In the genomic region with DNA sequence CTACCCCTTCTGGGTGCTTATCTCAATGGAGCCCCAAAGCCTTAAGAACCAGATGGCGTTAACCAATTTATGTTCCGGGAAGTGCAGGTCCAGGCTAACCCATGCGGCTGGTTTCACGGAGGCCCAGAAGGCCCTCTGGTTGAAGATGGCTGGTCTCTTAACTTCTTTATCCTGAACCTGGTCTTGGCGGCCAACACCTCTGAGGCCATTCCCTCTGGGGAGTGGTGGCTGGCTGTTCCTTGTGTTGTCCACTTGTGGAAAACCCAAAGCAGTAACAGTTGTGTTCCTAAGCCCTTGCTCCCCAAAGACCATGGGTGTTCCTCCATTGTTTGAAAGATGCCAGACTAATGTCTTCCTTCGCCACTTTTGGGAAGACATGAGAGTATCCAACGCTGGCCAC, we compare ENCODE assay signal across 9 cellular contexts. TPM values are rescaled to one million over a fixed set of nuclear protein-coding genes. Genes with fewer than 3 reads are reported as not detected.
DNase-seq lines count a peak whose midpoint lies in the region; TF ChIP-seq lines count a peak whose summit lies in the region.
"Had no signal": no experiment of that assay in that cellular context is flagged by ENCODE, and none has a peak within 500 bp of the region (broad histone marks: within the 10 kb centered on the region; RNA-seq: fewer than 3 reads in every experiment).

No MANE protein-coding gene starts in this region.

- TF ChIP-seq CTCF in foreskin fibroblast (IDR thresholded peaks at IDR 0.05; ENCODE audit: low read depth, low read length) = no peak

- H3K4me3 ChIP-seq in foreskin fibroblast (ENCODE audit: low read depth in 1 of 2, low read length in 2 of 2) = peak overlapping the region; percentile 28 to 51
- H3K4me3 ChIP-seq in skin epidermis = peak overlapping the region in 5 of 7 experiments; percentile 26 to 58 (median 52)

- DNase-seq in T-helper 1 cell = no peak
- DNase-seq in activated CD4-positive, alpha-beta memory T cell treated with anti-CD3 and anti-CD28 coated beads for 36 hours = no peak
- DNase-seq in foreskin fibroblast = no peak
- DNase-seq in glomerular visceral epithelial cell (ENCODE audit: extremely low spot score) = no peak
- DNase-seq in NCI-H187 (lab: John Stamatoyannopoulos, UW) = no peak
- DNase-seq in SHP77 treated with DMSO at 0.1 percent for 48 hours (lab: John Stamatoyannopoulos, UW) = no peak
- DNase-seq: KG1 had no signal

- POLR2A ChIA-PET in activated CD4-positive, alpha-beta memory T cell treated with anti-CD3 and anti-CD28 coated beads for 36 hours (lab: Charles Lee) = interaction anchor here (0.7 kb wide), 1 partner anchor 233 kb away, joined by 4 read pairs; no protein-coding TSS in a partner anchor

- H3K36me3 Mint-ChIP-seq in T-helper 1 cell treated with Interleukin-12 subunit alpha and Interleukin-12 subunit beta and Interleukin-4 antibody, amounts not matched to agents 30 μg/mL and 1 μg/mL, for 36 hours (ENCODE audit: low read depth) = peaks cover 36% of the 10 kb centered on the region
- H3K36me3 Mint-ChIP-seq in activated CD4-positive, alpha-beta memory T cell treated with anti-CD3 and anti-CD28 coated beads for 36 hours = peaks cover 3% of the 10 kb centered on the region

- intact Hi-C loops in activated CD4-positive, alpha-beta memory T cell treated with anti-CD3 and anti-CD28 coated beads for 36 hours (cut with micrococcal nuclease) = loop anchor here (1.0 to 10.0 kb wide), 5 partner anchors 44 to 1528 kb away; a partner anchor contains a TSS

- H3K4me3 Mint-ChIP-seq in T-helper 1 cell treated with Interleukin-12 subunit alpha and Interleukin-12 subunit beta and Interleukin-4 antibody, amounts not matched to agents 30 μg/mL and 1 μg/mL, for 36 hours = peak overlapping the region; percentile 70
- H3K4me3 Mint-ChIP-seq in activated CD4-positive, alpha-beta memory T cell treated with anti-CD3 and anti-CD28 coated beads for 36 hours = peak overlapping the region; percentile 70

- no peaks in the 10 kb centered on the region for H3K27me3 Mint-ChIP-seq in T-helper 1 cell treated with Interleukin-12 subunit alpha and Interleukin-12 subunit beta and Interleukin-4 antibody, amounts not matched to agents 30 μg/mL and 1 μg/mL, for 36 hours (ENCODE audit: low read depth)
- H3K27me3 Mint-ChIP-seq in activated CD4-positive, alpha-beta memory T cell treated with anti-CD3 and anti-CD28 coated beads for 36 hours = peaks cover 2% of the 10 kb centered on the region

- peaks cover 59% of the 10 kb centered on the region for H3K4me1 Mint-ChIP-seq in T-helper 1 cell treated with Interleukin-12 subunit alpha and Interleukin-12 subunit beta and Interleukin-4 antibody, amounts not matched to agents 30 μg/mL and 1 μg/mL, for 36 hours (ENCODE audit: low read depth)
- H3K4me1 Mint-ChIP-seq in activated CD4-positive, alpha-beta memory T cell treated with anti-CD3 and anti-CD28 coated beads for 36 hours (ENCODE audit: low read depth) = peaks cover 57% of the 10 kb centered on the region

- peak overlapping the region; percentile 53 for H3K27ac Mint-ChIP-seq in T-helper 1 cell treated with Interleukin-12 subunit alpha and Interleukin-12 subunit beta and Interleukin-4 antibody, amounts not matched to agents 30 μg/mL and 1 μg/mL, for 36 hours
- peak overlapping the region; percentile 76 for H3K27ac Mint-ChIP-seq in activated CD4-positive, alpha-beta memory T cell treated with anti-CD3 and anti-CD28 coated beads for 36 hours

- no peak overlapping the region for H3K27ac ChIP-seq in skin epidermis

- H3K9me3 Mint-ChIP-seq in T-helper 1 cell treated with Interleukin-12 subunit alpha and Interleukin-12 subunit beta and Interleukin-4 antibody, amounts not matched to agents 30 μg/mL and 1 μg/mL, for 36 hours = peaks cover 20% of the 10 kb centered on the region
- no peaks in the 10 kb centered on the region for H3K9me3 Mint-ChIP-seq in activated CD4-positive, alpha-beta memory T cell treated with anti-CD3 and anti-CD28 coated beads for 36 hours

- CTCF ChIA-PET in activated CD4-positive, alpha-beta memory T cell treated with anti-CD3 and anti-CD28 coated beads for 36 hours (lab: Charles Lee) = interaction anchor here (0.8 to 1.4 kb wide), 4 partner anchors 21 to 276 kb away, joined by 3 to 5 read pairs (median 4); no protein-coding TSS in a partner anchor

RNA-seq across cellular contexts. Expression of a gene that starts 1.5 kb away (rescaled TPM):
- 10 to 100 TPM; 29.4 to 34.1 TPM for total RNA-seq in activated CD4-positive, alpha-beta memory T cell treated with anti-CD3 and anti-CD28 coated beads for 36 hours
